ENCODE assay signal across 18 cellular contexts in the genomic region with DNA sequence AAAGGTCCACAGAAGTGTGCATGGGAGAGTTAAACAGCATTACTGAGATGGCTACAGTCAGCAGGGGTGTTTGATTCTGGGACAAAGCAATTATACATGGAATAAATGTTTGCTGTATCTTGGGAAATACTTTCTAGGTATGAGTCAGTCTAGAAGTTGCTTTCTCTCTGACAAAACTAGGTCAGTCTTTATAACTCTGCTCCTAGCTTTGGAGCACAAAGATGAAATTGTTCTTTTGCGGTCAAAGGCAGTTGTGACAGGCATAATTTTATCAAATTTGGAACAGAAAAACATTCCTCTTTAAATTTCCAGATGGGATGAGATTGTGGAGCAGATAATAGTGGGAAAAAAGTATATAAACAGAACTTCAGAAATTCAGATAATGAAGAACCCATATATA.
DNase-seq lines count a peak whose midpoint lies in the region; ATAC-seq, FAIRE-seq and TF ChIP-seq lines count a peak whose summit lies in the region.
"Had no signal": no experiment of that assay in that cellular context is flagged by ENCODE, and none has a peak within 500 bp of the region (broad histone marks: within the 10 kb centered on the region; RNA-seq: fewer than 3 reads in every experiment).

No MANE protein-coding gene starts in this region.

- ATAC-seq in left cardiac atrium (peak; percentile 23 to 93), foreskin keratinocyte (peak; percentile 73)
- ATAC-seq: activated CD4-positive, CD25-positive, alpha-beta regulatory T cell treated with anti-CD3 and anti-CD28 coated beads, Interleukin-2, amount 50 U/mL, for 24 hours; esophagus mucosa; stimulated activated effector memory CD8-positive, alpha-beta T cell treated with anti-CD3 and anti-CD28 coated beads, Interleukin-12 subunit alpha, Interleukin-12 subunit beta, amount 100 ng/mL, for 72 hours; T-cell had no signal

- H3K36me3 ChIP-seq in right atrium auricular region: no peaks in the 10 kb centered on the region

- DNase-seq in left cardiac atrium (no peak), right atrium auricular region (ENCODE audit: low spot score) (no peak), astrocyte of the cerebellum (ENCODE audit: low read depth) (peak; percentile 42), foreskin keratinocyte (peak; percentile 6 to 38), urothelium cell line (ENCODE audit: low spot score) (peak; percentile 11), UCSD-AML1 (lab: John Stamatoyannopoulos, UW; ENCODE audit: unreplicated experiment) (no peak), HK-2 (ENCODE audit: unreplicated experiment) (no peak), NCI-H2196 (lab: John Stamatoyannopoulos, UW; ENCODE audit: unreplicated experiment) (no peak)
- DNase-seq: activated CD8-positive, alpha-beta memory T cell treated with anti-CD3 and anti-CD28 coated beads, Interleukin-2, amount 50 U/mL, for 48 hours; H9; NCI-H1105 treated with DMSO at 0.1 percent for 48 hours; NCI-H510A treated with DMSO at 0.1 percent for 48 hours; nephron progenitor cell; stimulated activated CD4-positive, alpha-beta T cell treated with anti-CD3 and anti-CD28 coated beads, Interleukin-4, amount 100 ng/mL, for 4 hours; T-cell had no signal

- no peak overlapping the region for H3K4me3 ChIP-seq in right atrium auricular region
- no peak overlapping the region for H3K4me3 ChIP-seq in astrocyte of the cerebellum (ENCODE audit: low read depth, low read length)

- H3K27ac ChIP-seq in right atrium auricular region (no peak overlapping the region), foreskin keratinocyte (no peak overlapping the region)

- no peak for FAIRE-seq in urothelium cell line (lab: Jason Lieb, UNC)

- intact Hi-C loops in left cardiac atrium (cut with DNase I): no loop called here

- no peaks in the 10 kb centered on the region for H3K9me3 ChIP-seq in right atrium auricular region

- TF ChIP-seq CTCF in right atrium auricular region (IDR thresholded peaks at IDR 0.05): no peak
- no peak for TF ChIP-seq CTCF in astrocyte of the cerebellum (IDR thresholded peaks at IDR 0.05; ENCODE audit: low read depth, low read length, missing control alignments)
- TF ChIP-seq CTCF in foreskin keratinocyte (conservative IDR thresholded peaks at IDR 0.05): no peak

- no peaks in the 10 kb centered on the region for H3K4me1 ChIP-seq in right atrium auricular region
- H3K4me1 ChIP-seq in foreskin keratinocyte: peaks cover 6% of the 10 kb centered on the region

- H3K27me3 ChIP-seq in right atrium auricular region (no peaks in the 10 kb centered on the region), foreskin keratinocyte (no peaks in the 10 kb centered on the region)

- in situ Hi-C loops in astrocyte of the cerebellum (cut with HindIII; ENCODE audit: low sequenced_read_pairs): no loop called here

Comparison
In these comparisons a context has a peak if more than half of its experiments do, and no peak if none do; other contexts are left out.
1. DNase-seq: peak in astrocyte of the cerebellum (single experiment), foreskin keratinocyte (2 of 2) and urothelium cell line (single experiment); none in left cardiac atrium (single experiment), right atrium auricular region (single experiment), UCSD-AML1 (single experiment), HK-2 (single experiment) and NCI-H2196 (single experiment).